In the genomic region with DNA sequence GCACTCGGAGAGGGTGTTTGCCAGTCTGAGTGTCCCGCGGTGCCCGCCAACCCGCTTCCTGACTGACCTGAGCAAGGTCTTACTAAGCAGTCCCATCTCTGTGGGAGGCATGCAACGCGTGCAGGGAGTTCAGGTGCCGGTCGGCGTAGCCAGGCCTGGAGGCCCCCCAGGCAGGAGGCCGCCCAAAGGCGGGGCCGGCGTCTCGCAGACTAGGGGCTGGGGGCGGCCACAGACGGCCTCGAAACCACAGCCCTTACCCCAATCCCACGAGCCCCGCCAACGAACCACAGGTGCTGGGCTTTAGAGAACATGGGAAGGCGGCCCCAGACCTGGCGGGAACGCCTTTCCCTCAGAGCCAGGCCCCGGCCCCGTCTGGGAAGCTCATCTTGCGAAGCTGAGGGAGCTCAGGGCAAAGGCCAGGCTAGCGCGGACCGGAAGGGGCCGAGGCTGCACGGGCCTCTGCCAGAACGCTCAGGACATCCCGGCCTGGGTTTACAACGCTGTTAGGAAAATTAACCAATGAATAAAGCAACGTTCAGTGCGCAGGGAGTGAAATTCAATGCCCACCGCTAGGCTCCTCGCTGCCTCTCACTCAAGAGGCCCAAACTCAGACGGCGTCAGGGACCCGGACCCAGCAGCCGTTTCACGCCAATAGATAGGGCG, we compare ENCODE assay signal across 1 cellular context.
TF ChIP-seq lines count a peak whose summit lies in the region.

No MANE protein-coding gene starts in this region.

TF ChIP-seq in HepG2, 621 proteins besides CTCF, POLR2A, EP300 and RAD21 (continues in another document):
- TF ChIP-seq STAG1 (CRISPR knock-in tag; IDR thresholded peaks at IDR 0.05) (peak; percentile 19; the same call in 1 of the 2 replicates), ETV5 (CRISPR knock-in tag; IDR thresholded peaks at IDR 0.05; ENCODE audit: borderline replicate concordance) (peak; percentile 59), DR1 (CRISPR knock-in tag; IDR thresholded peaks at IDR 0.05) (peak; percentile 52), ZFX (CRISPR knock-in tag; IDR thresholded peaks at IDR 0.05; ENCODE audit: low read depth) (peak; percentile 96), ZBTB33 (CRISPR knock-in tag; IDR thresholded peaks at IDR 0.05) (no peak), NFATC3 (CRISPR knock-in tag; IDR thresholded peaks at IDR 0.05) (no peak), SALL2 (CRISPR knock-in tag; IDR thresholded peaks at IDR 0.05) (peak; percentile 54), ZNF547 (CRISPR knock-in tag; IDR thresholded peaks at IDR 0.05) (peak; percentile 57; the same call in 1 of the 2 replicates), ZNF329 (CRISPR knock-in tag; IDR thresholded peaks at IDR 0.05; ENCODE audit: low read depth) (peak; percentile 48; the same call in 1 of the 2 replicates), DMAP1 (CRISPR knock-in tag; IDR thresholded peaks at IDR 0.05) (peak; percentile 90), HOXD1 (CRISPR knock-in tag; IDR thresholded peaks at IDR 0.05) (0 out of 2 replicates have a peak, but pooled peaks have one; percentile 53), ZMAT3 (CRISPR knock-in tag; conservative IDR thresholded peaks at IDR 0.05) (peak; percentile 63; the same call in 1 of the 2 replicates), U2AF2 (IDR thresholded peaks at IDR 0.05; ENCODE audit: low read depth, low read length) (0 out of 2 replicates have a peak, but pooled peaks have one; percentile 67), ZSCAN25 (CRISPR knock-in tag; IDR thresholded peaks at IDR 0.05) (peak; percentile 55; the same call in 1 of the 2 replicates), ZBTB44 (CRISPR knock-in tag; IDR thresholded peaks at IDR 0.05) (no peak; the same call in 1 of the 2 replicates), ZNF232 (CRISPR knock-in tag; IDR thresholded peaks at IDR 0.05; ENCODE audit: borderline replicate concordance) (peak; percentile 91; the same call in 1 of the 2 replicates), ZNF616 (CRISPR knock-in tag; IDR thresholded peaks at IDR 0.05; ENCODE audit: low read depth) (peak; percentile 31; the same call in 1 of the 2 replicates), RORA (CRISPR knock-in tag; IDR thresholded peaks at IDR 0.05) (no peak), RELA (CRISPR knock-in tag; IDR thresholded peaks at IDR 0.05) (no peak), SIN3A (IDR thresholded peaks at IDR 0.05; ENCODE audit: borderline replicate concordance, low read depth, low read length) (peak; percentile 30; the same call in 1 of the 2 replicates), ZNF30 (CRISPR knock-in tag; IDR thresholded peaks at IDR 0.05) (peak; percentile 95), ZNF460 (CRISPR knock-in tag; IDR thresholded peaks at IDR 0.05; ENCODE audit: borderline replicate concordance) (peak; percentile 39; the same call in 1 of the 2 replicates), MATR3 (CRISPR knock-in tag; IDR thresholded peaks at IDR 0.05) (no peak), ELF3 (CRISPR knock-in tag; IDR thresholded peaks at IDR 0.05) (no peak), TFDP2 (CRISPR knock-in tag; IDR thresholded peaks at IDR 0.05) (peak; percentile 25), IRF1 (CRISPR knock-in tag; IDR thresholded peaks at IDR 0.05; ENCODE audit: low read depth) (0 out of 2 replicates have a peak, but pooled peaks have one; percentile 56), GLI4 (CRISPR knock-in tag; IDR thresholded peaks at IDR 0.05; ENCODE audit: borderline replicate concordance) (peak; percentile 82; the same call in 1 of the 2 replicates), ZNF891 (CRISPR knock-in tag; IDR thresholded peaks at IDR 0.05) (peak; percentile 87), NKX3-1 (CRISPR knock-in tag; IDR thresholded peaks at IDR 0.05) (peak; percentile 79), ZNF570 (CRISPR knock-in tag; IDR thresholded peaks at IDR 0.05; ENCODE audit: borderline replicate concordance) (peak; percentile 60; the same call in 1 of the 2 replicates), ATF7 (IDR thresholded peaks at IDR 0.05) (no peak), ATF7 (CRISPR knock-in tag; IDR thresholded peaks at IDR 0.05) (0 out of 2 replicates have a peak, but pooled peaks have one; percentile 53), CBFB (CRISPR knock-in tag; IDR thresholded peaks at IDR 0.05) (no peak), ZSCAN29 (CRISPR knock-in tag; conservative IDR thresholded peaks at IDR 0.05) (peak; percentile 30; the same call in 1 of the 2 replicates), TOE1 (CRISPR knock-in tag; IDR thresholded peaks at IDR 0.05) (0 out of 2 replicates have a peak, but pooled peaks have one; percentile 12), ZNF770 (CRISPR knock-in tag; IDR thresholded peaks at IDR 0.05) (peak; percentile 76), RFXAP (CRISPR knock-in tag; IDR thresholded peaks at IDR 0.05; ENCODE audit: borderline replicate concordance) (0 out of 2 replicates have a peak, but pooled peaks have one; percentile 39), ZNF274 (CRISPR knock-in tag; IDR thresholded peaks at IDR 0.05) (peak; percentile 85; the same call in 1 of the 2 replicates)
- TF ChIP-seq, protein P1, sequence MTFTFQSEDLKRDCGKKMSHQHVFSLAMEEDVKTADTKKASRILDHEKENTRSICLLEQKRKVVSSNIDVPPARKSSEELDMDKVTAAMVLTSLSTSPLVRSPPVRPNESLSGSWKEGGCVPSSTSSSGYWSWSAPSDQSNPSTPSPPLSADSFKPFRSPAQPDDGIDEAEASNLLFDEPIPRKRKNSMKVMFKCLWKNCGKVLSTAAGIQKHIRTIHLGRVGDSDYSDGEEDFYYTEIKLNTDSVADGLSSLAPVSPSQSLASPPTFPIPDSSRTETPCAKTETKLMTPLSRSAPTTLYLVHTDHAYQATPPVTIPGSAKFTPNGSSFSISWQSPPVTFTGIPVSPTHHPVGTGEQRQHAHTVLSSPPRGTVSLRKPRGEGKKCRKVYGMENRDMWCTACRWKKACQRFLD (CRISPR knock-in tag; IDR thresholded peaks at IDR 0.05; ENCODE audit: borderline replicate concordance) = peak; percentile 85; the same call in 1 of the 2 replicates
- TF ChIP-seq, protein P2, sequence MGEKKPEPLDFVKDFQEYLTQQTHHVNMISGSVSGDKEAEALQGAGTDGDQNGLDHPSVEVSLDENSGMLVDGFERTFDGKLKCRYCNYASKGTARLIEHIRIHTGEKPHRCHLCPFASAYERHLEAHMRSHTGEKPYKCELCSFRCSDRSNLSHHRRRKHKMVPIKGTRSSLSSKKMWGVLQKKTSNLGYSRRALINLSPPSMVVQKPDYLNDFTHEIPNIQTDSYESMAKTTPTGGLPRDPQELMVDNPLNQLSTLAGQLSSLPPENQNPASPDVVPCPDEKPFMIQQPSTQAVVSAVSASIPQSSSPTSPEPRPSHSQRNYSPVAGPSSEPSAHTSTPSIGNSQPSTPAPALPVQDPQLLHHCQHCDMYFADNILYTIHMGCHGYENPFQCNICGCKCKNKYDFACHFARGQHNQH (CRISPR knock-in tag; IDR thresholded peaks at IDR 0.05) = peak; percentile 37; the same call in 1 of the 2 replicates
- TF ChIP-seq, protein P3, sequence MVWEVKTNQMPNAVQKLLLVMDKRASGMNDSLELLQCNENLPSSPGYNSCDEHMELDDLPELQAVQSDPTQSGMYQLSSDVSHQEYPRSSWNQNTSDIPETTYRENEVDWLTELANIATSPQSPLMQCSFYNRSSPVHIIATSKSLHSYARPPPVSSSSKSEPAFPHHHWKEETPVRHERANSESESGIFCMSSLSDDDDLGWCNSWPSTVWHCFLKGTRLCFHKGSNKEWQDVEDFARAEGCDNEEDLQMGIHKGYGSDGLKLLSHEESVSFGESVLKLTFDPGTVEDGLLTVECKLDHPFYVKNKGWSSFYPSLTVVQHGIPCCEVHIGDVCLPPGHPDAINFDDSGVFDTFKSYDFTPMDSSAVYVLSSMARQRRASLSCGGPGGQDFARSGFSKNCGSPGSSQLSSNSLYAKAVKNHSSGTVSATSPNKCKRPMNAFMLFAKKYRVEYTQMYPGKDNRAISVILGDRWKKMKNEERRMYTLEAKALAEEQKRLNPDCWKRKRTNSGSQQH (CRISPR knock-in tag; IDR thresholded peaks at IDR 0.05; ENCODE audit: low read depth) = no peak
- TF ChIP-seq, protein P4, sequence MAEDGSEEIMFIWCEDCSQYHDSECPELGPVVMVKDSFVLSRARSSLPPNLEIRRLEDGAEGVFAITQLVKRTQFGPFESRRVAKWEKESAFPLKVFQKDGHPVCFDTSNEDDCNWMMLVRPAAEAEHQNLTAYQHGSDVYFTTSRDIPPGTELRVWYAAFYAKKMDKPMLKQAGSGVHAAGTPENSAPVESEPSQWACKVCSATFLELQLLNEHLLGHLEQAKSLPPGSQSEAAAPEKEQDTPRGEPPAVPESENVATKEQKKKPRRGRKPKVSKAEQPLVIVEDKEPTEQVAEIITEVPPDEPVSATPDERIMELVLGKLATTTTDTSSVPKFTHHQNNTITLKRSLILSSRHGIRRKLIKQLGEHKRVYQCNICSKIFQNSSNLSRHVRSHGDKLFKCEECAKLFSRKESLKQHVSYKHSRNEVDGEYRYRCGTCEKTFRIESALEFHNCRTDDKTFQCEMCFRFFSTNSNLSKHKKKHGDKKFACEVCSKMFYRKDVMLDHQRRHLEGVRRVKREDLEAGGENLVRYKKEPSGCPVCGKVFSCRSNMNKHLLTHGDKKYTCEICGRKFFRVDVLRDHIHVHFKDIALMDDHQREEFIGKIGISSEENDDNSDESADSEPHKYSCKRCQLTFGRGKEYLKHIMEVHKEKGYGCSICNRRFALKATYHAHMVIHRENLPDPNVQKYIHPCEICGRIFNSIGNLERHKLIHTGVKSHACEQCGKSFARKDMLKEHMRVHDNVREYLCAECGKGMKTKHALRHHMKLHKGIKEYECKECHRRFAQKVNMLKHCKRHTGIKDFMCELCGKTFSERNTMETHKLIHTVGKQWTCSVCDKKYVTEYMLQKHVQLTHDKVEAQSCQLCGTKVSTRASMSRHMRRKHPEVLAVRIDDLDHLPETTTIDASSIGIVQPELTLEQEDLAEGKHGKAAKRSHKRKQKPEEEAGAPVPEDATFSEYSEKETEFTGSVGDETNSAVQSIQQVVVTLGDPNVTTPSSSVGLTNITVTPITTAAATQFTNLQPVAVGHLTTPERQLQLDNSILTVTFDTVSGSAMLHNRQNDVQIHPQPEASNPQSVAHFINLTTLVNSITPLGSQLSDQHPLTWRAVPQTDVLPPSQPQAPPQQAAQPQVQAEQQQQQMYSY (CRISPR knock-in tag; IDR thresholded peaks at IDR 0.05) = peak; percentile 60; the same call in 1 of the 2 replicates
- TF ChIP-seq, protein P5, sequence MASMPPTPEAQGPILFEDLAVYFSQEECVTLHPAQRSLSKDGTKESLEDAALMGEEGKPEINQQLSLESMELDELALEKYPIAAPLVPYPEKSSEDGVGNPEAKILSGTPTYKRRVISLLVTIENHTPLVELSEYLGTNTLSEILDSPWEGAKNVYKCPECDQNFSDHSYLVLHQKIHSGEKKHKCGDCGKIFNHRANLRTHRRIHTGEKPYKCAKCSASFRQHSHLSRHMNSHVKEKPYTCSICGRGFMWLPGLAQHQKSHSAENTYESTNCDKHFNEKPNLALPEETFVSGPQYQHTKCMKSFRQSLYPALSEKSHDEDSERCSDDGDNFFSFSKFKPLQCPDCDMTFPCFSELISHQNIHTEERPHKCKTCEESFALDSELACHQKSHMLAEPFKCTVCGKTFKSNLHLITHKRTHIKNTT (CRISPR knock-in tag; IDR thresholded peaks at IDR 0.05) = 0 out of 2 replicates have a peak, but pooled peaks have one; percentile 68
